19 cellular contexts compared by ENCODE assay signal in genomic region chr3:80785475-80785874, GRCh38.
DNase-seq lines count a peak whose midpoint lies in the region; ATAC-seq, FAIRE-seq and TF ChIP-seq lines count a peak whose summit lies in the region.
"Had no signal": no experiment of that assay in that cellular context is flagged by ENCODE, and none has a peak within 500 bp of the region (broad histone marks: within the 10 kb centered on the region; RNA-seq: fewer than 3 reads in every experiment).

No MANE protein-coding gene starts in this region.

- DNase-seq in ELR (ENCODE audit: low read depth) (peak; percentile 45), UCSD-AML1 (lab: John Stamatoyannopoulos, UW; ENCODE audit: unreplicated experiment) (peak; percentile 2), HepG2 (ENCODE audit: low spot score) (peak; percentile 6), MG63 (no peak), H4 (ENCODE audit: low spot score) (no peak)
- DNase-seq in NK-92 treated with Interleukin-12 subunit alpha and Interleukin-12 subunit beta, amount 100 ng/mL, for 24 hours (lab: John Stamatoyannopoulos, UW), result no peak
- DNase-seq: activated CD4-positive, alpha-beta memory T cell treated with anti-CD3 and anti-CD28 coated beads for 36 hours; activated naive CD4-positive, alpha-beta T cell treated with anti-CD3 and anti-CD28 coated beads, Interleukin-2, amount 10 ng/mL, durations not matched to agents 7 days and 5 days; DMS153; foreskin fibroblast; NCI-H2171; stimulated activated CD4-positive, alpha-beta T cell treated with anti-CD3 and anti-CD28 coated beads, Interleukin-2, amount 100 ng/mL, for 48 hours; stimulated activated naive CD8-positive, alpha-beta T cell treated with anti-CD3 and anti-CD28 coated beads, Interleukin-15, amount 100 ng/mL, for 72 hours; T-cell had no signal

- no peak for FAIRE-seq in HepG2 (lab: Jason Lieb, UNC)
- FAIRE-seq: colon, GM18507 had no signal

- H3K27me3 ChIP-seq in HepG2 (ENCODE audit: control insufficient read depth in 1 of 2, insufficient read depth in 2 of 2, low read length in 2 of 2), result no peaks in the 10 kb centered on the region
- no peaks in the 10 kb centered on the region for H3K27me3 ChIP-seq in MG63

- H3K79me2 ChIP-seq in HepG2 (ENCODE audit: insufficient read depth, low read length), result no peaks in the 10 kb centered on the region

- peak; percentile 54 for TF ChIP-seq CTCF in LNCAP (IDR thresholded peaks at IDR 0.05)
- peak; percentile 48 for TF ChIP-seq CTCF in HepG2 (CRISPR knock-in tag; IDR thresholded peaks at IDR 0.05)

- no peak for TF ChIP-seq POLR2A in HepG2 (IDR thresholded peaks at IDR 0.05; ENCODE audit: insufficient read depth in 1 of 2, low read depth in 2 of 2, low read length in 2 of 2)
- no peak for TF ChIP-seq POLR2A in GM18505 (IDR thresholded peaks at IDR 0.05; ENCODE audit: borderline replicate concordance, extremely low read depth, insufficient read depth, insufficient read length)

- H3K9me3 ChIP-seq in HepG2 (ENCODE audit: low read length) (no peaks in the 10 kb centered on the region), MG63 (no peaks in the 10 kb centered on the region)

- no peak overlapping the region for H3K4me2 ChIP-seq in HepG2 (ENCODE audit: low read depth, low read length)

- BruUV-seq in HepG2 (replicated peaks; lab: Mats Ljungman, UMichigan), result no TSS peak

- H4K20me1 ChIP-seq in HepG2 (ENCODE audit: insufficient read depth, low read length), result no peaks in the 10 kb centered on the region

- intact Hi-C loops in HepG2 (cut with micrococcal nuclease; ENCODE audit: unreplicated experiment), result loop anchor here (1.0 to 10.0 kb wide), 3 partner anchors 179 to 549 kb away; no protein-coding TSS in a partner anchor

- H2AFZ ChIP-seq in HepG2 (ENCODE audit: low read length), result no peak overlapping the region

- H3K4me3 ChIP-seq in HepG2 (replicated peaks in 1 of 3; ENCODE audit: insufficient read depth in 1 of 3, low read depth in 2 of 3, low read length in 3 of 3) (no peak overlapping the region), MG63 (no peak overlapping the region)
- H3K4me3 ChIP-seq: lung had no signal

- H3K27ac ChIP-seq in HepG2 (ENCODE audit: extremely low read length, insufficient read depth, low read length), result no peak overlapping the region

- ATAC-seq in HepG2 (peak; percentile 47; the same call in 2 of the 3 replicates), GM18505 (IDR thresholded peaks at IDR 0.05; ENCODE audit: unreplicated experiment) (no peak)
- ATAC-seq: stimulated activated naive CD8-positive, alpha-beta T cell treated with anti-CD3 and anti-CD28 coated beads, Interleukin-15, amount 100 ng/mL, for 72 hours; T-cell had no signal

- WGBS in HepG2 (ENCODE audit: low lambda C conversion rate), result 0% methylated on average over 3 of the region's 3 CpGs

- CTCF ChIA-PET in HepG2 (lab: Yijun Ruan, JAX; ENCODE audit: low intra/inter-chr PET ratio, low total read pairs), result interaction anchor here (1.5 kb wide), 1 partner anchor 388 kb away, joined by 8 read pairs; no protein-coding TSS in a partner anchor

- no peaks in the 10 kb centered on the region for H3K36me3 ChIP-seq in HepG2 (replicated peaks in 1 of 2; ENCODE audit: control insufficient read depth in 1 of 2, insufficient read depth in 2 of 2, low read length in 2 of 2)
- no peaks in the 10 kb centered on the region for H3K36me3 ChIP-seq in MG63

- no peak for TF ChIP-seq RAD21 in HepG2 (CRISPR knock-in tag; IDR thresholded peaks at IDR 0.05)

- H3K4me1 ChIP-seq in HepG2 (ENCODE audit: insufficient read depth, low read length), result no peaks in the 10 kb centered on the region

- no peak for TF ChIP-seq EP300 in HepG2 (IDR thresholded peaks at IDR 0.05; ENCODE audit: low read depth in 2 of 2, low read length in 2 of 2)
- no peak for TF ChIP-seq EP300 in HepG2 (CRISPR knock-in tag; IDR thresholded peaks at IDR 0.05; ENCODE audit: borderline replicate concordance)

- H3K9ac ChIP-seq in HepG2 (ENCODE audit: insufficient read depth, low read depth, low read length), result no peak overlapping the region

- POLR2A ChIA-PET in HepG2 (lab: Yijun Ruan, JAX), result no interaction called here

- in situ Hi-C loops in HepG2 (cut with HindIII; ENCODE audit: extremely low pct_ligation_motif_present, low pct_unique_long_range_greater_than_20kb), result no loop called here

TF ChIP-seq in HepG2, 621 proteins besides CTCF, POLR2A, EP300 and RAD21:
- TF ChIP-seq ZXDC (CRISPR knock-in tag; IDR thresholded peaks at IDR 0.05) (no peak), ZUFSP (CRISPR knock-in tag; IDR thresholded peaks at IDR 0.05; ENCODE audit: borderline replicate concordance) (no peak), ZHX2 (IDR thresholded peaks at IDR 0.05; ENCODE audit: low read depth) (no peak), ZHX2 (CRISPR knock-in tag; IDR thresholded peaks at IDR 0.05; ENCODE audit: borderline replicate concordance) (no peak), STAG1 (CRISPR knock-in tag; IDR thresholded peaks at IDR 0.05) (peak; percentile 76), TOPORS (CRISPR knock-in tag; IDR thresholded peaks at IDR 0.05) (no peak), ZIK1 (CRISPR knock-in tag; IDR thresholded peaks at IDR 0.05; ENCODE audit: borderline replicate concordance, low read depth) (no peak), ELF4 (CRISPR knock-in tag; IDR thresholded peaks at IDR 0.05; ENCODE audit: borderline replicate concordance) (no peak), ZSCAN30 (CRISPR knock-in tag; IDR thresholded peaks at IDR 0.05) (no peak)

Comparison
In these comparisons a context has a peak if more than half of its experiments do, and no peak if none do; other contexts are left out.
1. DNase-seq: peak in ELR (single experiment), UCSD-AML1 (single experiment) and HepG2 (single experiment); none in MG63 (single experiment), H4 (single experiment) and NK-92 treated with Interleukin-12 subunit alpha and Interleukin-12 subunit beta, amount 100 ng/mL, for 24 hours (single experiment).